Comparison of ENCODE assay signal across 9 cellular contexts in genomic region chr18:13568443-13569392, GRCh38.
DNase-seq lines count a peak whose midpoint lies in the region; ATAC-seq, FAIRE-seq and TF ChIP-seq lines count a peak whose summit lies in the region.
"Had no signal": no experiment of that assay in that cellular context is flagged by ENCODE, and none has a peak within 500 bp of the region (broad histone marks: within the 10 kb centered on the region; RNA-seq: fewer than 3 reads in every experiment).

No MANE protein-coding gene starts in this region.

- peak; percentile 38 for ATAC-seq in GM18858 (IDR thresholded peaks at IDR 0.05; ENCODE audit: unreplicated experiment)
- ATAC-seq: GM23338 had no signal

- H3K9ac ChIP-seq in OCI-LY1 (ENCODE audit: low read length): peak overlapping the region; percentile 78

- no peak for FAIRE-seq in small intestine (lab: Jason Lieb, UNC)

- 42 to 65% (median 54%) methylated on average over 14 of the region's 14 CpGs for WGBS in small intestine, 3 donors

- H2AFZ ChIP-seq in OCI-LY1 (ENCODE audit: low read length): no peak overlapping the region
- H2AFZ ChIP-seq: GM23338 had no signal

- no peaks in the 10 kb centered on the region for H3K9me2 ChIP-seq in OCI-LY1 (ENCODE audit: low read depth, low read length)

- no peaks in the 10 kb centered on the region for H3K36me3 ChIP-seq in HEK293 (ENCODE audit: control insufficient read depth in 2 of 2, insufficient read depth in 1 of 2, low read length in 2 of 2)
- no peaks in the 10 kb centered on the region for H3K36me3 ChIP-seq in OCI-LY1 (ENCODE audit: insufficient read depth, low read length)
- no peaks in the 10 kb centered on the region for H3K36me3 ChIP-seq in small intestine (ENCODE audit: control insufficient read depth in 2 of 2, insufficient read depth in 2 of 2, low read length in 2 of 2)
- H3K36me3 ChIP-seq in BE2C: no peaks in the 10 kb centered on the region

- no peaks in the 10 kb centered on the region for H3K79me2 ChIP-seq in OCI-LY1 (ENCODE audit: insufficient read depth, low read length)

- H3K9me3 ChIP-seq in HEK293 (ENCODE audit: control insufficient read depth, insufficient read depth, low read depth, low read length) (no peaks in the 10 kb centered on the region), OCI-LY1 (ENCODE audit: low read length) (no peaks in the 10 kb centered on the region), small intestine (ENCODE audit: control insufficient read depth, low read depth) (no peaks in the 10 kb centered on the region), BE2C (no peaks in the 10 kb centered on the region)

- DNase-seq in small intestine: peak; percentile 32
- DNase-seq in mesenteric fat pad (ENCODE audit: low spot score): no peak
- DNase-seq in BE2C: no peak
- no peak for DNase-seq in HPDE6-E6E7 (ENCODE audit: extremely low spot score)
- DNase-seq in GOT3 (lab: John Stamatoyannopoulos, UW): no peak

- POLR2A ChIA-PET in HEK293 (lab: Yijun Ruan, JAX): no interaction called here

- CTCF ChIA-PET in HEK293 (lab: Yijun Ruan, JAX): interaction anchor here (1.1 to 1.3 kb wide), 2 partner anchors 83 to 409 kb away, joined by 3 to 4 read pairs; no protein-coding TSS in a partner anchor

- no peak overlapping the region for H3K4me3 ChIP-seq in HEK293 (ENCODE audit: low read depth, low read length)
- H3K4me3 ChIP-seq in OCI-LY1 (ENCODE audit: low read depth, low read length, poor library complexity, severe bottlenecking): no peak overlapping the region
- H3K4me3 ChIP-seq in small intestine (ENCODE audit: low read depth in 1 of 2, low read length in 2 of 2): no peak overlapping the region
- H3K4me3 ChIP-seq in BE2C (ENCODE audit: low read depth, low read length): no peak overlapping the region
- H3K4me3 ChIP-seq: GM23338 had no signal

- H3K27ac ChIP-seq in HEK293 (ENCODE audit: extremely low read depth, low read depth, low read length) (no peak overlapping the region), OCI-LY1 (ENCODE audit: low read depth, low read length, poor library complexity, severe bottlenecking) (peak overlapping the region; percentile 97), small intestine (ENCODE audit: low read depth in 1 of 2, low read length in 1 of 2) (no peak overlapping the region)

- no peaks in the 10 kb centered on the region; the same call in 1 of the 2 replicates for H3K4me1 ChIP-seq in HEK293 (ENCODE audit: control insufficient read depth, insufficient read depth, low read length)
- H3K4me1 ChIP-seq in OCI-LY1 (ENCODE audit: insufficient read depth, low read length, severe bottlenecking): peaks cover 63% of the 10 kb centered on the region
- H3K4me1 ChIP-seq in small intestine (ENCODE audit: control insufficient read depth in 2 of 2, insufficient read depth in 1 of 2, low read depth in 1 of 2, low read length in 1 of 2): peaks cover 0 to 3% of the 10 kb centered on the region in 2 donors
- H3K4me1 ChIP-seq in BE2C: no peaks in the 10 kb centered on the region

- H3K27me3 ChIP-seq in OCI-LY1 (ENCODE audit: insufficient read depth, low read length) (no peaks in the 10 kb centered on the region), small intestine (ENCODE audit: control insufficient read depth in 2 of 2, insufficient read depth in 2 of 2, low read length in 2 of 2) (no peaks in the 10 kb centered on the region), BE2C (no peaks in the 10 kb centered on the region)

- peak overlapping the region; percentile 81; the same call in 1 of the 2 replicates for H3K4me2 ChIP-seq in OCI-LY1 (ENCODE audit: low read length)
- H3K4me2 ChIP-seq: GM23338 had no signal

- no peaks in the 10 kb centered on the region for H4K20me1 ChIP-seq in OCI-LY1 (ENCODE audit: insufficient read depth, low read length)

- TF ChIP-seq CTCF in HEK293 (tag by site-specific recombination; IDR thresholded peaks at IDR 0.05) (no peak), OCI-LY1 (IDR thresholded peaks at IDR 0.05; ENCODE audit: low read length) (no peak), BE2C (IDR thresholded peaks at IDR 0.05; ENCODE audit: low read depth, low read length) (no peak)

- peaks cover 13% of the 10 kb centered on the region for H3F3A ChIP-seq in OCI-LY1 (ENCODE audit: insufficient read depth, low read length)

TF ChIP-seq in HEK293, 187 proteins besides CTCF, POLR2A, EP300 and RAD21:
- TF ChIP-seq ATF2 (tag by site-specific recombination; IDR thresholded peaks at IDR 0.05; ENCODE audit: low read depth): peak; percentile 71
- peak; percentile 30; the same call in 1 of the 2 replicates for TF ChIP-seq ZNF629 (tag by site-specific recombination; IDR thresholded peaks at IDR 0.05)
- TF ChIP-seq ZBTB10 (tag by site-specific recombination; IDR thresholded peaks at IDR 0.05): no peak
- TF ChIP-seq GLIS1 (tag by site-specific recombination; IDR thresholded peaks at IDR 0.05): peak; percentile 62; the same call in 1 of the 2 replicates
